In genomic region chr4:80459918-80460473, GRCh38 we compare ENCODE assay signal across 19 cellular contexts.
"Had no signal": no experiment of that assay in that cellular context is flagged by ENCODE, and none has a peak within 500 bp of the region (broad histone marks: within the 10 kb centered on the region; RNA-seq: fewer than 3 reads in every experiment).

No MANE protein-coding gene starts in this region.

- H3K4me1 Mint-ChIP-seq: nephron had no signal

- H3K4me3 ChIP-seq: spleen, suprapubic skin had no signal

- FAIRE-seq: astrocyte, endothelial cell of umbilical vein, islet of Langerhans had no signal

- H3K9me3 Mint-ChIP-seq: activated T-helper 2 cell treated with anti-CD3 and anti-CD28 coated beads, Interferon-gamma antibody, Interleukin-2, Interleukin-4, amounts not matched to agents 10 μg/mL and 5 μg/mL and 100 μg/mL, durations not matched to agents 14 hours and 24 hours and 36 hours; nephron had no signal

- H3K27me3 Mint-ChIP-seq: activated naive CD8-positive, alpha-beta T cell treated with anti-CD3 and anti-CD28 coated beads, Interleukin-2, amount 50 U/mL, for 24 hours; type B pancreatic cell had no signal

- H3K36me3 ChIP-seq: spleen, suprapubic skin had no signal

- H3K27me3 ChIP-seq: spleen, suprapubic skin had no signal

- DNase-seq: activated CD8-positive, alpha-beta memory T cell treated with anti-CD3 and anti-CD28 coated beads, Interleukin-2, amount 50 U/mL, for 48 hours; activated CD8-positive, alpha-beta T cell treated with anti-CD3 and anti-CD28 coated beads, Interleukin-2, amount 10 ng/mL, durations not matched to agents 7 days and 5 days; activated naive CD8-positive, alpha-beta T cell treated with anti-CD3 and anti-CD28 coated beads, Interleukin-2, amount 50 U/mL, for 24 hours; foreskin melanocyte; head of caudate nucleus; mesenchymal stem cell; spleen; stimulated activated CD4-positive, alpha-beta T cell treated with anti-CD3 and anti-CD28 coated beads, Interleukin-2, amount 100 ng/mL, for 24 hours; stimulated activated naive CD8-positive, alpha-beta T cell treated with anti-CD3 and anti-CD28 coated beads, Interleukin-15, Interleukin-2, amounts not matched to agents 100 U/mL and 50 U/mL, for 24 hours had no signal

- H3K9me3 ChIP-seq: spleen, suprapubic skin had no signal

- H3K27ac Mint-ChIP-seq: activated CD8-positive, alpha-beta T cell treated with anti-CD3 and anti-CD28 coated beads, Interleukin-2, amount 10 ng/mL, durations not matched to agents 7 days and 5 days; activated naive CD8-positive, alpha-beta T cell treated with anti-CD3 and anti-CD28 coated beads, Interleukin-2, amount 50 U/mL, for 24 hours; activated T-helper 2 cell treated with anti-CD3 and anti-CD28 coated beads, Interferon-gamma antibody, Interleukin-2, Interleukin-4, amounts not matched to agents 10 μg/mL and 5 μg/mL and 100 μg/mL, durations not matched to agents 14 hours and 24 hours and 36 hours had no signal

- H3K36me3 Mint-ChIP-seq: type B pancreatic cell had no signal

- H3K4me3 Mint-ChIP-seq: activated CD8-positive, alpha-beta T cell treated with anti-CD3 and anti-CD28 coated beads, Interleukin-2, amount 10 ng/mL, durations not matched to agents 7 days and 5 days; activated naive CD8-positive, alpha-beta T cell treated with anti-CD3 and anti-CD28 coated beads, Interleukin-2, amount 50 U/mL, for 24 hours; nephron; type B pancreatic cell had no signal

- ATAC-seq: activated CD4-positive, CD25-positive, alpha-beta regulatory T cell treated with anti-CD3 and anti-CD28 coated beads, Interleukin-2, amount 50 U/mL, for 24 hours; activated CD8-positive, alpha-beta T cell treated with anti-CD3 and anti-CD28 coated beads, Interleukin-2, amount 10 ng/mL, durations not matched to agents 7 days and 5 days; activated naive CD8-positive, alpha-beta T cell treated with anti-CD3 and anti-CD28 coated beads, Interleukin-2, amount 50 U/mL, for 24 hours; left lobe of liver; sciatic nerve; stimulated activated naive CD8-positive, alpha-beta T cell treated with anti-CD3 and anti-CD28 coated beads, Interleukin-15, Interleukin-2, amounts not matched to agents 100 U/mL and 50 U/mL, for 24 hours had no signal

- H3K27ac ChIP-seq: spleen, suprapubic skin had no signal
